Comparison of ENCODE assay signal across 1 cellular context in genomic region chr2:11344342-11344955, GRCh38.
TF ChIP-seq lines count a peak whose summit lies in the region.

ROCK2 (minus strand) TSS chr2:11344636; CDS start chr2:11344136, 500 bp downstream.

TF ChIP-seq in K562, 482 proteins besides CTCF, POLR2A, EP300 and RAD21 (continued from another document):
- peak; percentile 64 for TF ChIP-seq ZBTB40 (IDR thresholded peaks at IDR 0.05)
- no peak for TF ChIP-seq ZBTB40 (CRISPR knock-in tag; IDR thresholded peaks at IDR 0.05)
- TF ChIP-seq NRF1 (conservative IDR thresholded peaks at IDR 0.05 in 1 of 2, IDR thresholded peaks at IDR 0.05 in 1 of 2) = peak; percentile 67 to 76; a peak in 3 of 4 replicates
- TF ChIP-seq FOXJ2 (tag; IDR thresholded peaks at IDR 0.05) = no peak
- TF ChIP-seq SPI1 (IDR thresholded peaks at IDR 0.05; ENCODE audit: borderline replicate concordance, low read depth, low read length) = peak; percentile 78
- peak; percentile 87 for TF ChIP-seq RBFOX2 (IDR thresholded peaks at IDR 0.05; ENCODE audit: low read depth, low read length)
- peak; percentile 80; the same call in 1 of the 2 replicates for TF ChIP-seq GABPA (tag; conservative IDR thresholded peaks at IDR 0.05; ENCODE audit: low read depth)
- peak; percentile 38; the same call in 1 of the 2 replicates for TF ChIP-seq NFIC (IDR thresholded peaks at IDR 0.05)
- peak; percentile 75; the same call in 1 of the 2 replicates for TF ChIP-seq CTBP1 (IDR thresholded peaks at IDR 0.05; ENCODE audit: borderline replicate concordance)
- no peak for TF ChIP-seq NBN (IDR thresholded peaks at IDR 0.05; ENCODE audit: low read depth)
- TF ChIP-seq ZNF277 (CRISPR knock-in tag; IDR thresholded peaks at IDR 0.05; ENCODE audit: borderline replicate concordance) = no peak
- TF ChIP-seq EGR1 (conservative IDR thresholded peaks at IDR 0.05) = no peak; the same call in 1 of the 2 replicates
- TF ChIP-seq SIN3A (IDR thresholded peaks at IDR 0.05; ENCODE audit: borderline replicate concordance in 2 of 2, control insufficient read depth in 1 of 2, low read depth in 2 of 2, low read length in 2 of 2) = 0 out of 4 replicates have a peak, but pooled peaks of 1 of the 2 experiments have one; percentile 48
- TF ChIP-seq PCBP1 (IDR thresholded peaks at IDR 0.05; ENCODE audit: low read depth, low read length, poor library complexity, severe bottlenecking) = peak; percentile 82
- TF ChIP-seq POLR2G (IDR thresholded peaks at IDR 0.05; ENCODE audit: low read depth, low read length) = peak; percentile 87
- TF ChIP-seq RB1 (IDR thresholded peaks at IDR 0.05; ENCODE audit: low read depth) = peak; percentile 73
- TF ChIP-seq MCM5 (IDR thresholded peaks at IDR 0.05; ENCODE audit: low read depth) = no peak
- TF ChIP-seq UBTF (IDR thresholded peaks at IDR 0.05; ENCODE audit: borderline replicate concordance in 1 of 2, low read depth in 2 of 2, low read length in 2 of 2) = peak; percentile 63 to 79; a peak in 3 of 4 replicates
- TF ChIP-seq SP1 (CRISPR knock-in tag; IDR thresholded peaks at IDR 0.05) = peak; percentile 28; the same call in 1 of the 2 replicates
- 0 out of 4 replicates have a peak, but pooled peaks of 1 of the 2 experiments have one; percentile 15 for TF ChIP-seq RCOR1 (IDR thresholded peaks at IDR 0.05; ENCODE audit: borderline replicate concordance in 1 of 2, low read depth in 2 of 2, low read length in 2 of 2)
- TF ChIP-seq ZC3H4 (CRISPR knock-in tag; IDR thresholded peaks at IDR 0.05; ENCODE audit: borderline replicate concordance) = no peak
- TF ChIP-seq POLR2B (IDR thresholded peaks at IDR 0.05; ENCODE audit: low read depth, partially characterized antibody) = peak; percentile 49
- TF ChIP-seq EP400 (IDR thresholded peaks at IDR 0.05) = peak; percentile 44; the same call in 1 of the 2 replicates
- TF ChIP-seq HNRNPLL (IDR thresholded peaks at IDR 0.05; ENCODE audit: low read depth, low read length, poor library complexity, severe bottlenecking) = peak; percentile 69
TF ChIP-seq in K562: peak in this region for 48.
